In the genomic region with DNA sequence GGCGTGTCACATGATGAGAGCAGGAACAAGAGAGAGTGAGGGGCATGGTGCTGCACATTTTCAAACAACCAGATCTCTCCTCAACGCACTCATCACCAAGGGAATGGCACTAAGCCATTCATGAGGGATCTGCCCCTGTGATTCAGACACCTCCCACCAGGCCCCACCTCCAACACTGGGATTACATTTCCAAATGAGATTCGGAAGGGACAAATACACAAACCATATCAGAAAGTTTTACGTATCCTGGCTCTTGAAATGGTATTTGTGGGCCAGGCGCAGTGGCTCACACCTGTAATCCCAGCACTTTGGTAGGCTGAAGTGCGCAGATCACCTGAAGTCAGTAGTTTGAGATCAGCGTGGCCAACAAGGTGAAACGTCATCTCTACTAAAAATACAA, we compare ENCODE assay signal across 30 cellular contexts.
DNase-seq lines count a peak whose midpoint lies in the region; ATAC-seq and TF ChIP-seq lines count a peak whose summit lies in the region.
"Had no signal": no experiment of that assay in that cellular context is flagged by ENCODE, and none has a peak within 500 bp of the region (broad histone marks: within the 10 kb centered on the region; RNA-seq: fewer than 3 reads in every experiment).

No MANE protein-coding gene starts in this region.

- no peak overlapping the region for H2BK12ac ChIP-seq in trophoblast cell (ENCODE audit: low read length)

- TF ChIP-seq CTCF in MCF 10A (IDR thresholded peaks at IDR 0.05; ENCODE audit: unreplicated experiment) = no peak
- TF ChIP-seq CTCF in breast epithelium (IDR thresholded peaks at IDR 0.05) = no peak
- TF ChIP-seq CTCF in dorsolateral prefrontal cortex (IDR thresholded peaks at IDR 0.05 in 54 of 56, conservative IDR thresholded peaks at IDR 0.05 in 2 of 56; ENCODE audit: low read depth in 1 of 56, partially characterized antibody in 56 of 56) = no peak
- no peak for TF ChIP-seq CTCF in upper lobe of left lung (IDR thresholded peaks at IDR 0.05)
- TF ChIP-seq CTCF in ovary (IDR thresholded peaks at IDR 0.05) = no peak

- peak overlapping the region; percentile 91 for H3K27ac Mint-ChIP-seq in MCF 10A (ENCODE audit: low read depth, unreplicated experiment)
- H3K27ac Mint-ChIP-seq: activated CD4-positive, alpha-beta memory T cell treated with anti-CD3 and anti-CD28 coated beads for 36 hours; activated naive CD4-positive, alpha-beta T cell treated with anti-CD3 and anti-CD28 coated beads, Interleukin-2, amount 10 ng/mL, durations not matched to agents 7 days and 5 days; CD4-positive, alpha-beta T cell; endodermal cell; T-helper 17 cell had no signal

- no peak overlapping the region for H4K12ac ChIP-seq in trophoblast cell (ENCODE audit: low read depth, low read length)

- no peaks in the 10 kb centered on the region for H3K36me3 ChIP-seq in breast epithelium
- H3K36me3 ChIP-seq in trophoblast cell (ENCODE audit: control insufficient read depth in 1 of 2, insufficient read depth in 2 of 2, low read length in 2 of 2) = peaks cover 0 to 4% of the 10 kb centered on the region in 2 experiments
- peaks cover 0 to 5% (median 0%) of the 10 kb centered on the region in 4 donors for H3K36me3 ChIP-seq in upper lobe of left lung
- no peaks in the 10 kb centered on the region for H3K36me3 ChIP-seq in ovary
- H3K36me3 ChIP-seq: cardiac muscle cell, uterus had no signal

- POLR2A ChIA-PET in MCF 10A (lab: Yijun Ruan, JAX) = interaction anchor here (1.3 to 1.6 kb wide), 3 partner anchors 31 to 188 kb away, joined by 3 to 4 read pairs (median 3); no protein-coding TSS in a partner anchor

- no peak overlapping the region for H2BK120ac ChIP-seq in trophoblast cell (ENCODE audit: insufficient read depth, low read length, poor library complexity)

- no peaks in the 10 kb centered on the region for H3K27me3 ChIP-seq in breast epithelium
- H3K27me3 ChIP-seq in dorsolateral prefrontal cortex = no peaks in the 10 kb centered on the region
- no peaks in the 10 kb centered on the region for H3K27me3 ChIP-seq in trophoblast cell (ENCODE audit: insufficient read depth, low read length)
- H3K27me3 ChIP-seq in upper lobe of left lung = no peaks in the 10 kb centered on the region
- H3K27me3 ChIP-seq in ovary = no peaks in the 10 kb centered on the region
- H3K27me3 ChIP-seq: cardiac muscle cell, heart right ventricle, uterus had no signal

- H3K4me1 ChIP-seq in breast epithelium (no peaks in the 10 kb centered on the region), trophoblast cell (ENCODE audit: control insufficient read depth in 1 of 2, insufficient read depth in 2 of 2, low read length in 2 of 2) (peaks cover 3 to 4% of the 10 kb centered on the region in 2 experiments), upper lobe of left lung (peaks cover 24 to 48% (median 41%) of the 10 kb centered on the region in 4 donors), ovary (ENCODE audit: insufficient read depth) (peaks cover 16% of the 10 kb centered on the region)
- H3K4me1 ChIP-seq: uterus had no signal

- TF ChIP-seq EP300 in upper lobe of left lung (IDR thresholded peaks at IDR 0.05) (no peak), ovary (IDR thresholded peaks at IDR 0.05) (no peak)

- no peak for TF ChIP-seq POLR2A in breast epithelium (IDR thresholded peaks at IDR 0.05)
- TF ChIP-seq POLR2A in upper lobe of left lung (IDR thresholded peaks at IDR 0.05) = no peak
- TF ChIP-seq POLR2A in ovary (IDR thresholded peaks at IDR 0.05) = no peak

- peak overlapping the region in 1 of 2 donors; percentile 85 for H3K27ac ChIP-seq in breast epithelium
- peak overlapping the region; percentile 59 to 97 (median 90) for H3K27ac ChIP-seq in dorsolateral prefrontal cortex
- no peak overlapping the region for H3K27ac ChIP-seq in trophoblast cell (ENCODE audit: low read depth, low read length)
- peak overlapping the region; percentile 81 to 90 (median 85) for H3K27ac ChIP-seq in upper lobe of left lung
- H3K27ac ChIP-seq in ovary = no peak overlapping the region
- H3K27ac ChIP-seq: 22Rv1, cardiac muscle cell had no signal

- H3K4me3 ChIP-seq in breast epithelium = no peak overlapping the region
- peak overlapping the region in 1 of 59 donors; percentile 8 for H3K4me3 ChIP-seq in dorsolateral prefrontal cortex
- peak overlapping the region; percentile 15 for H3K4me3 ChIP-seq in trophoblast cell (ENCODE audit: low read depth, low read length)
- no peak overlapping the region for H3K4me3 ChIP-seq in upper lobe of left lung
- H3K4me3 ChIP-seq in ovary = no peak overlapping the region
- H3K4me3 ChIP-seq: cardiac muscle cell, heart right ventricle, uterus had no signal

- CTCF ChIA-PET in MCF 10A (lab: Yijun Ruan, JAX) = interaction anchor here (1.3 kb wide), 1 partner anchor 763 kb away, joined by 3 read pairs; no protein-coding TSS in a partner anchor

- intact Hi-C loops in MCF 10A (cut with micrococcal nuclease) = loop anchor here (10.0 kb wide), 2 partner anchors 81 to 759 kb away; no protein-coding TSS in a partner anchor
- intact Hi-C loops in breast epithelium (cut with DNase I; ENCODE audit: low total_unique reads) = no loop called here
- intact Hi-C loops in dorsolateral prefrontal cortex (cut with DNase I) = loop anchor here in 1 of 2 donors (10.0 kb wide), 1 partner anchor 191 kb away; the partner anchor contains the start of gene PLXDC2
- intact Hi-C loops in ovary (cut with DNase I) = loop anchor here in 1 of 4 donors (10.0 kb wide), 1 partner anchor 1489 kb away; no protein-coding TSS in a partner anchor

- H4K8ac ChIP-seq in trophoblast cell (ENCODE audit: low read depth, low read length) = no peak overlapping the region

- H3K18ac ChIP-seq in trophoblast cell (ENCODE audit: low read length) = no peak overlapping the region

- H3K27me3 Mint-ChIP-seq in MCF 10A (ENCODE audit: insufficient read depth, unreplicated experiment) = no peaks in the 10 kb centered on the region
- H3K27me3 Mint-ChIP-seq: activated CD4-positive, alpha-beta memory T cell treated with anti-CD3 and anti-CD28 coated beads for 36 hours; activated naive CD4-positive, alpha-beta T cell treated with anti-CD3 and anti-CD28 coated beads, Interleukin-2, amount 10 ng/mL, durations not matched to agents 7 days and 5 days; CD4-positive, alpha-beta T cell; T-helper 17 cell had no signal

- BruUV-seq in MCF 10A (replicated peaks; lab: Mats Ljungman, UMichigan) = no TSS peak

- H3K9me3 Mint-ChIP-seq in MCF 10A (ENCODE audit: unreplicated experiment) = no peaks in the 10 kb centered on the region
- H3K9me3 Mint-ChIP-seq: activated naive CD4-positive, alpha-beta T cell treated with anti-CD3 and anti-CD28 coated beads, Interleukin-2, amount 10 ng/mL, durations not matched to agents 7 days and 5 days; CD4-positive, alpha-beta T cell; endodermal cell had no signal

- no peak overlapping the region for H3K4ac ChIP-seq in trophoblast cell (ENCODE audit: low read depth, low read length)

- no peak overlapping the region for H2AFZ ChIP-seq in trophoblast cell (ENCODE audit: insufficient read depth, low read length, poor library complexity)

- H3K14ac ChIP-seq in trophoblast cell (ENCODE audit: low read length) = no peak overlapping the region

- no peak for ATAC-seq in upper lobe of left lung (ENCODE audit: low FRiP score in 2 of 2)
- ATAC-seq in HG02870 (IDR thresholded peaks at IDR 0.05; ENCODE audit: unreplicated experiment) = no peak
- ATAC-seq: esophagus mucosa, heart right ventricle, T-helper 17 cell had no signal

- peaks cover 27% of the 10 kb centered on the region for H3K4me1 Mint-ChIP-seq in MCF 10A (ENCODE audit: insufficient read depth, unreplicated experiment)
- H3K4me1 Mint-ChIP-seq: activated naive CD4-positive, alpha-beta T cell treated with anti-CD3 and anti-CD28 coated beads, Interleukin-2, amount 10 ng/mL, durations not matched to agents 7 days and 5 days; T-helper 17 cell had no signal

- no peak overlapping the region for H3K4me2 ChIP-seq in trophoblast cell (ENCODE audit: low read length)
- H3K4me2 ChIP-seq: SK-N-SH had no signal

- H3K23ac ChIP-seq in trophoblast cell (ENCODE audit: low read length) = no peak overlapping the region

- no peak overlapping the region for H3K9ac ChIP-seq in trophoblast cell (ENCODE audit: low read length)
- H3K9ac ChIP-seq: KMS-11, SK-N-SH had no signal

- H3K4me3 Mint-ChIP-seq in MCF 10A (ENCODE audit: unreplicated experiment) = no peak overlapping the region
- H3K4me3 Mint-ChIP-seq: activated CD4-positive, alpha-beta memory T cell treated with anti-CD3 and anti-CD28 coated beads for 36 hours; activated naive CD4-positive, alpha-beta T cell treated with anti-CD3 and anti-CD28 coated beads, Interleukin-2, amount 10 ng/mL, durations not matched to agents 7 days and 5 days; CD4-positive, alpha-beta T cell; endodermal cell; T-helper 17 cell had no signal

- H3K9me3 ChIP-seq in breast epithelium (no peaks in the 10 kb centered on the region), trophoblast cell (ENCODE audit: insufficient read depth, low read depth, low read length) (no peaks in the 10 kb centered on the region), upper lobe of left lung (no peaks in the 10 kb centered on the region), ovary (no peaks in the 10 kb centered on the region)
- H3K9me3 ChIP-seq: heart right ventricle, SK-N-SH, uterus had no signal

- no peaks in the 10 kb centered on the region for H3K79me1 ChIP-seq in trophoblast cell (ENCODE audit: low read length)

- H2BK5ac ChIP-seq in trophoblast cell (ENCODE audit: low read depth, low read length, poor library complexity) = no peak overlapping the region

- no CpG with 5 or more reads among the region's 8 CpGs for WGBS in trophoblast cell (ENCODE audit: extremely low coverage, insufficient coverage, insufficient read length)
- 69 to 81% methylated on average over 8 of the region's 8 CpGs for WGBS in upper lobe of left lung, 2 donors
- WGBS in ovary, 3 donors = 72 to 82% (median 73%) methylated on average over 8 of the region's 8 CpGs

- H3K79me2 ChIP-seq in trophoblast cell (ENCODE audit: control insufficient read depth, insufficient read depth, low read length, poor library complexity) = no peaks in the 10 kb centered on the region

- DNase-seq in MCF 10A (ENCODE audit: unreplicated experiment) = no peak
- DNase-seq in breast epithelium (ENCODE audit: low spot score in 2 of 2) = no peak
- DNase-seq in dorsolateral prefrontal cortex = no peak
- DNase-seq in trophoblast cell = no peak
- DNase-seq in upper lobe of left lung = no peak
- no peak for DNase-seq in ovary
- no peak for DNase-seq in foreskin melanocyte
- DNase-seq: activated CD4-positive, alpha-beta memory T cell treated with anti-CD3 and anti-CD28 coated beads for 36 hours; activated CD4-positive, CD25-positive, alpha-beta regulatory T cell treated with anti-CD3 and anti-CD28 coated beads, Interleukin-2, amount 50 U/mL, for 72 hours; activated CD8-positive, alpha-beta memory T cell treated with anti-CD3 and anti-CD28 coated beads, Interleukin-2, amount 50 U/mL, for 4 hours; activated naive CD4-positive, alpha-beta T cell treated with anti-CD3 and anti-CD28 coated beads, Interleukin-2, amount 10 ng/mL, durations not matched to agents 7 days and 5 days; amniotic stem cell; CD4-positive, alpha-beta T cell; cortex of kidney; endodermal cell; foreskin fibroblast; heart right ventricle; mesenchymal stem cell; NCI-H1436 treated with DMSO at 0.1 percent for 48 hours; NCI-H510A; SK-N-SH; small intestine; stimulated activated CD4-positive, alpha-beta T cell treated with anti-CD3 and anti-CD28 coated beads, Interleukin-2, amount 100 ng/mL, for 24 hours; T-helper 17 cell; uterus had no signal

- no peak overlapping the region for H4K91ac ChIP-seq in trophoblast cell (ENCODE audit: low read depth, low read length)

- H3K36me3 Mint-ChIP-seq in MCF 10A (ENCODE audit: insufficient read depth, unreplicated experiment) = peaks cover 16% of the 10 kb centered on the region
- H3K36me3 Mint-ChIP-seq: activated CD4-positive, alpha-beta memory T cell treated with anti-CD3 and anti-CD28 coated beads for 36 hours; activated naive CD4-positive, alpha-beta T cell treated with anti-CD3 and anti-CD28 coated beads, Interleukin-2, amount 10 ng/mL, durations not matched to agents 7 days and 5 days had no signal

- H2AK5ac ChIP-seq in trophoblast cell (ENCODE audit: low read length) = no peak overlapping the region

Comparison
In these comparisons a context has a peak if more than half of its experiments do, and no peak if none do; other contexts are left out.
1. H3K27ac ChIP-seq: peak in dorsolateral prefrontal cortex (59 of 59) and upper lobe of left lung (4 of 4); none in trophoblast cell (single experiment) and ovary (0 of 2).